In the genomic region with DNA sequence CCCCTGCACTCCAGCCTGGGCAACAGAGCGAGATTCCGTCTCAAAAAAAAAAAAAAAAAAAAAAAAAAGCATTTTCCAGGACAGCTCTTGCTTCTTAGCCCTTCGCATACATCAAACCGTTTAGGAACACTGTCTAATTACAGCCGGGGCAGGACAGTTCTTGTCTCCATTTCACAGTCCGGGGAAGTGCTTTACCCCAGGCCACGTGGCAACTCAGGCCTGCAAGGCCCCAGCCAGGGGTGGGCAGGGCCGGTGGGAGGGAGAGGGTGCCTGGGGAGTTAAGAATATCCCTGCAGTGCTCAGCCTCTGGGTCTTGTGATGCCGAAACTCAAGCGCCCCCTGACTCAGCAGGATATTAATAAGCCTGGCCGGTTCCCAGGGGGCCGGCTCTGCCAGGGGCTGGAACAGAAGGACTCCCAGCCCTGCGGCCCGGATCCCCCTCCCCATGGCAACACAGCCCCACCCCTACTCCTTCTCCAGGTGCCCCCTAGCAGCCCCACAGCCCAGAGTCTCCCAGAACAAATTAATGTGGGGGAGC, we compare ENCODE assay signal across 13 cellular contexts. TPM values are rescaled to one million over a fixed set of nuclear protein-coding genes. Genes with fewer than 3 reads are reported as not detected.
DNase-seq lines count a peak whose midpoint lies in the region; ATAC-seq and TF ChIP-seq lines count a peak whose summit lies in the region.
"Had no signal": no experiment of that assay in that cellular context is flagged by ENCODE, and none has a peak within 500 bp of the region (broad histone marks: within the 10 kb centered on the region; RNA-seq: fewer than 3 reads in every experiment).

No MANE protein-coding gene starts in this region.

- no peaks in the 10 kb centered on the region for H3K36me3 Mint-ChIP-seq in chondrocyte (ENCODE audit: low read depth)

- intact Hi-C loops in testis (cut with DNase I; ENCODE audit: low total_unique reads), result loop anchor here (10.0 kb wide), 1 partner anchor 160 kb away; no protein-coding TSS in a partner anchor

- TF ChIP-seq CTCF in chondrocyte (IDR thresholded peaks at IDR 0.05) (no peak), testis (IDR thresholded peaks at IDR 0.05) (no peak)

- peak overlapping the region; percentile 52 to 57 for H3K27ac ChIP-seq in testis
- H3K27ac ChIP-seq: SJSA1 had no signal

- no peaks in the 10 kb centered on the region for H3K27me3 ChIP-seq in testis
- H3K27me3 ChIP-seq: SJSA1 had no signal

- DNase-seq in NCI-H2171 (lab: John Stamatoyannopoulos, UW) (peak; percentile 67), chondrocyte (ENCODE audit: low spot score) (peak; percentile 53), iPS-NIHi7 (ENCODE audit: extremely low spot score) (peak; percentile 17), testis (peak; percentile 50), G401 (ENCODE audit: low spot score) (no peak), SIG-M5 (lab: John Stamatoyannopoulos, UW) (no peak)
- no peak for DNase-seq in effector CD4-positive, alpha-beta T cell
- DNase-seq: activated CD4-positive, alpha-beta T cell treated with anti-CD3 and anti-CD28 coated beads for 1 hour; activated gamma-delta T cell; cortex of kidney; NCI-H2081 had no signal

- H3K4me1 Mint-ChIP-seq in chondrocyte (ENCODE audit: low read depth), result peaks cover 15% of the 10 kb centered on the region

- no peak for ATAC-seq in GM18519 (IDR thresholded peaks at IDR 0.05; ENCODE audit: low FRiP score, unreplicated experiment)

- peak overlapping the region; percentile 86 for H3K27ac Mint-ChIP-seq in chondrocyte (ENCODE audit: unreplicated experiment)

- in situ Hi-C loops in G401 (cut with HindIII; ENCODE audit: low sequenced_read_pairs), result no loop called here

- TF ChIP-seq POLR2A in testis (IDR thresholded peaks at IDR 0.05), result no peak

- no peaks in the 10 kb centered on the region for H3K27me3 Mint-ChIP-seq in chondrocyte (ENCODE audit: low read depth)

- H3K9me3 ChIP-seq in testis, result no peaks in the 10 kb centered on the region
- H3K9me3 ChIP-seq: SJSA1 had no signal

- 30 to 47% methylated on average over 9 to 14 of the region's 14 CpGs for WGBS in testis, 2 donors

- H3K9me3 Mint-ChIP-seq in chondrocyte (ENCODE audit: low read depth), result no peaks in the 10 kb centered on the region

- no peaks in the 10 kb centered on the region for H3K36me3 ChIP-seq in testis (ENCODE audit: low read depth, missing control alignments)
- H3K36me3 ChIP-seq: SJSA1 had no signal

- no peak overlapping the region for H3K4me3 ChIP-seq in testis
- H3K4me3 ChIP-seq: SJSA1 had no signal

- no peak overlapping the region for H3K4me3 Mint-ChIP-seq in chondrocyte (ENCODE audit: unreplicated experiment)

- peaks cover 21% of the 10 kb centered on the region for H3K4me1 ChIP-seq in testis
- H3K4me1 ChIP-seq: SJSA1 had no signal

RNA-seq across cellular contexts. Expression of a gene that starts 45.1 kb away (rescaled TPM):
- total RNA-seq in chondrocyte (1.1 to 2.3 TPM (median 1.5 TPM) in 3 replicates), testis (10 to 100 TPM; 23.9 to 29.9 TPM)
- 8.6 TPM for polyA plus RNA-seq in testis (ENCODE audit: insufficient read depth, low read depth, low replicate concordance)
- total RNA-seq in G401 (2014; rRNA removed; shearing (Covaris generic)), result 6.4 and 8.2 TPM in 2 replicates

RNA-seq across cellular contexts. Expression of a gene that starts 58.3 kb away (rescaled TPM):
- total RNA-seq in chondrocyte (1.4 to 1.6 TPM (median 1.5 TPM) in 3 replicates), testis (10 to 100 TPM; 29.7 to 30.8 TPM)
- polyA plus RNA-seq in testis (ENCODE audit: insufficient read depth, low read depth, low replicate concordance), result 48.0 TPM
- 4.4 and 7.4 TPM in 2 replicates for total RNA-seq in G401 (2014; rRNA removed; shearing (Covaris generic))

RNA-seq across cellular contexts. Expression of a gene that starts 59.2 kb away (rescaled TPM):
- total RNA-seq in chondrocyte (233 to 235 TPM (median 235 TPM) in 3 replicates), testis (100 to 1,000 TPM; 175 to 213 TPM)
- polyA plus RNA-seq in testis (ENCODE audit: insufficient read depth, low read depth, low replicate concordance), result 111 TPM
- 48.4 and 51.2 TPM in 2 replicates for total RNA-seq in G401 (2014; rRNA removed; shearing (Covaris generic))

Comparison
In these comparisons a context has a peak if more than half of its experiments do, and no peak if none do; other contexts are left out.
1. DNase-seq: peak in NCI-H2171 (single experiment), chondrocyte (single experiment), iPS-NIHi7 (single experiment) and testis (single experiment); none in effector CD4-positive, alpha-beta T cell (single experiment), G401 (single experiment) and SIG-M5 (single experiment).